Comparison of ENCODE assay signal across 19 cellular contexts in the genomic region with DNA sequence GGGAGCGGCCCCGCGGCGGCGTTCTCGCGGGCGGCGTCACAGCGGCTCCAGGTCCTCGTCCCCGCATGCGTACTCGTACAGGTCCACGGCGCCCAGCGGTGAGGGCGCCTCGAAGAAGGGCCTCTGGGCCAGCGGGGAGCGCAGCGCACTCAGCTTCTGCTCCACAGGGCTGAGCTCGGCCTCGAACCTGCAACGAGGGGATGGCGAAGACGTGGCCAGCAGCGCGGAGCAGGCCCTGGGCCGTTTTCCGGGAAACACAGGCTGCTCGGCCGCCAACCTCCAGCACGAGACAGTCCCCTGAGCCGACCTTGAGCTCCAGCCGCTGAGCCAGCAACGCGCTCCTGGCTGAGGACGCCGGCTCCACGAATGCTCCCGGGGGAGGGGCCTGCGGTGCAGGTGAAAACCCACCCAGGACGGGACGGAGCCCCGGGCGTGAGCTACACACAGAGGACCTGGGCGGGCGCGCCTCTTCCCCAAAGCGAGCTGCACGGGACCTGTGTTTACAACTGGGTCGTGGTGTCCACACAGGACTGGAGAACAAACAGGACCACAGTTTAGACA.
"Had no signal": no experiment of that assay in that cellular context is flagged by ENCODE, and none has a peak within 500 bp of the region (broad histone marks: within the 10 kb centered on the region; RNA-seq: fewer than 3 reads in every experiment).

No MANE protein-coding gene starts in this region.

- H3K27ac Mint-ChIP-seq: naive B cell had no signal

- H3K27ac ChIP-seq: esophagus muscularis mucosa, stomach, suprapubic skin, tibial nerve, VCaP had no signal

- H3K4me3 Mint-ChIP-seq: naive B cell had no signal

- H3K4me3 ChIP-seq: esophagus muscularis mucosa, lung, stomach, suprapubic skin, tibial nerve had no signal

- H3K9me3 ChIP-seq: esophagus muscularis mucosa, SK-N-SH, stomach, suprapubic skin, tibial nerve had no signal

- DNase-seq: activated CD4-positive, CD25-positive, alpha-beta regulatory T cell treated with anti-CD3 and anti-CD28 coated beads, Interleukin-2, amount 50 U/mL, for 72 hours; activated CD8-positive, alpha-beta memory T cell treated with anti-CD3 and anti-CD28 coated beads for 24 hours; activated naive CD4-positive, alpha-beta T cell treated with Interleukin-2 at 50 U/mL for 16 hours; activated T-cell treated with anti-CD3 and anti-CD28 coated beads, Interleukin-2, amount 50 U/mL, for 48 hours; amygdala; dermis blood vessel endothelial cell; effector memory CD4-positive, alpha-beta T cell; hippocampal formation; naive B cell; occipital lobe; SK-N-SH; stimulated activated CD4-positive, alpha-beta T cell treated with anti-CD3 and anti-CD28 coated beads, Interleukin-12 subunit alpha, Interleukin-12 subunit beta, amount 100 ng/mL, for 4 hours; stimulated activated CD4-positive, alpha-beta T cell treated with anti-CD3 and anti-CD28 coated beads, Interleukin-4, amount 100 ng/mL, for 4 hours; stomach had no signal
